20 cellular contexts compared by ENCODE assay signal in the genomic region with DNA sequence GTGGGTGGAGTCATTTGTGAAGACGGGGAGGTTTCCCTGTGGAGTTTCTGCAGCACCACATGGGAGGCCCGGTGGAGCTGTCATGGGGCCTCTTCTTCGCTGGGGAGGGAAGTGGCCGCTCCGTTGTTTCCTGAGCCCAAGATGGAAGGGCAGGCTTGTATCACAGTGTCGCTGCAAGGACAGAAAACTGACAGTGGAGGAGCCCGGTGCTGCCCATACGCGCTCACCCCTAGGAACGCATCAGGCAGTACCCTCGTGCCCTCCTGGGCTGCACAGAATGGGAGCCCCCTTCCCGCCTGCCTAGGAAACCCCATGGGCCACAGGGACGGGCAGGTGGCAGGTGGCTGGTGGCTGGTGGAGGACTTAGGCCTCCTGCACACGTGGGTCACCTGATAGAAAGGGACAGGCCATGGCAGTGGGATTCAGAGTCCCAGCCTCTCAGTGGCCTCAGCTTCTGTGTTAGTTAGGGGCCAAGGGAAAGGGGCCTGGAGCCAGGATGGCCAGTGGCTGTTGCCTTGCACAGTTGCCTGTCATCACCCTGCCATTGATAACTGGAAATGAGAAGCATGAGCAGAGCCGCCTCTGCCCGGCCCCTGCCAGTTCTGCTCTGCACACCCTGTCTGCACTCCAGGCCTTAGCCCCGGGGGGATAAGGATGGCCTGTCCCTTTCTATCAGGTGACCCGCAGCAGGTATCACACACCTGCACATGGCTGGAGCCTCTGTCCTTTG. TPM values are rescaled to one million over a fixed set of nuclear protein-coding genes. Genes with fewer than 3 reads are reported as not detected.
A peak's percentile ranks its signal among the peaks of the same experiment; 100 is the strongest.
DNase-seq lines count a peak whose midpoint lies in the region; ATAC-seq and TF ChIP-seq lines count a peak whose summit lies in the region.
"Had no signal": no experiment of that assay in that cellular context is flagged by ENCODE, and none has a peak within 500 bp of the region (broad histone marks: within the 10 kb centered on the region; RNA-seq: fewer than 3 reads in every experiment).

No MANE protein-coding gene starts in this region.

- H3K79me2 ChIP-seq in smooth muscle cell (ENCODE audit: low read depth) = peaks cover 95% of the 10 kb centered on the region

- DNase-seq in RWPE2 (ENCODE audit: low spot score) (no peak), mesenchymal stem cell (no peak), smooth muscle cell (lab: John Stamatoyannopoulos, UW; ENCODE audit: unreplicated experiment) (no peak), NCI-H1105 (lab: John Stamatoyannopoulos, UW) (no peak), type B pancreatic cell (ENCODE audit: extremely low spot score, unreplicated experiment) (no peak), NOMO-1 treated with dmso at 0.1 percent for 144 hours (lab: John Stamatoyannopoulos, UW; ENCODE audit: unreplicated experiment) (no peak)
- no peak for DNase-seq in activated T-cell treated with anti-CD3 and anti-CD28 coated beads, Interleukin-2, amount 50 U/mL, for 48 hours
- DNase-seq: CD4-positive, CD25-positive, alpha-beta regulatory T cell; colonic mucosa; MM.1S; naive thymus-derived CD8-positive, alpha-beta T cell; NCI-H2171; NCI-H524 treated with DMSO at 0.1 percent for 48 hours; substantia nigra had no signal

- no peak overlapping the region for H3K4me3 Mint-ChIP-seq in type B pancreatic cell
- H3K4me3 Mint-ChIP-seq: activated naive CD4-positive, alpha-beta T cell treated with anti-CD3 and anti-CD28 coated beads, Interleukin-2, amount 50 U/mL, for 24 hours; activated T-helper 1 cell treated with anti-CD3 and anti-CD28 coated beads, Interleukin-12 subunit alpha, Interleukin-12 subunit beta, Interleukin-2, Interleukin-4 antibody, amounts not matched to agents 30 ng/mL and 10 ng/mL and 1 ng/mL, durations not matched to agents 14 hours and 24 hours and 36 hours; CD4-positive, CD25-positive, alpha-beta regulatory T cell; naive thymus-derived CD8-positive, alpha-beta T cell had no signal

- no peak overlapping the region for H2BK12ac ChIP-seq in mesenchymal stem cell (ENCODE audit: low read length in 2 of 2)

- H3K9me3 ChIP-seq in RWPE2 (ENCODE audit: severe bottlenecking) (no peaks in the 10 kb centered on the region), gastroesophageal sphincter (no peaks in the 10 kb centered on the region), mesenchymal stem cell (ENCODE audit: control insufficient read depth, low read length) (no peaks in the 10 kb centered on the region), smooth muscle cell (replicated peaks; ENCODE audit: low read depth) (no peaks in the 10 kb centered on the region)
- H3K9me3 ChIP-seq: colonic mucosa had no signal

- H3K79me1 ChIP-seq in mesenchymal stem cell (replicated peaks; ENCODE audit: low read length, poor library complexity, severe bottlenecking) = peaks cover 7% of the 10 kb centered on the region

- no peak overlapping the region for H3K4ac ChIP-seq in mesenchymal stem cell (ENCODE audit: low read depth in 1 of 2, low read length in 2 of 2)

- H3K4me1 ChIP-seq in RWPE2 (ENCODE audit: insufficient read depth, poor library complexity, severe bottlenecking) (peaks cover 44% of the 10 kb centered on the region), gastroesophageal sphincter (peaks cover 2 to 98% (median 57%) of the 10 kb centered on the region in 3 donors), mesenchymal stem cell (ENCODE audit: control insufficient read depth, insufficient read depth, low read depth, low read length) (peaks cover 41% of the 10 kb centered on the region), smooth muscle cell (ENCODE audit: low read depth) (peaks cover 28% of the 10 kb centered on the region)
- H3K4me1 ChIP-seq: colonic mucosa had no signal

- peak overlapping the region in 1 of 2 experiments; percentile 29 for H3K18ac ChIP-seq in mesenchymal stem cell (ENCODE audit: low read depth in 1 of 2, low read length in 2 of 2)

- no peak overlapping the region for H2AK5ac ChIP-seq in mesenchymal stem cell (ENCODE audit: low read length, severe bottlenecking)

- no peak overlapping the region for H3K14ac ChIP-seq in mesenchymal stem cell (ENCODE audit: low read length in 2 of 2)

- H3K27ac Mint-ChIP-seq in type B pancreatic cell = no peak overlapping the region
- H3K27ac Mint-ChIP-seq: activated naive CD4-positive, alpha-beta T cell treated with anti-CD3 and anti-CD28 coated beads, Interleukin-2, amount 50 U/mL, for 24 hours; activated T-helper 1 cell treated with anti-CD3 and anti-CD28 coated beads, Interleukin-12 subunit alpha, Interleukin-12 subunit beta, Interleukin-2, Interleukin-4 antibody, amounts not matched to agents 30 ng/mL and 10 ng/mL and 1 ng/mL, durations not matched to agents 14 hours and 24 hours and 36 hours; naive thymus-derived CD8-positive, alpha-beta T cell; progenitor cell of endocrine pancreas had no signal

- peaks cover 95% of the 10 kb centered on the region for H4K20me1 ChIP-seq in smooth muscle cell (ENCODE audit: low read depth)

- H3K27ac ChIP-seq in RWPE2 (ENCODE audit: poor library complexity, severe bottlenecking) = peak overlapping the region; percentile 99
- H3K27ac ChIP-seq in gastroesophageal sphincter = peak overlapping the region; percentile 44 to 99 (median 92)
- no peak overlapping the region for H3K27ac ChIP-seq in mesenchymal stem cell (ENCODE audit: low read length, poor library complexity, severe bottlenecking)
- peak overlapping the region; percentile 71 for H3K27ac ChIP-seq in smooth muscle cell (ENCODE audit: low read depth)
- H3K27ac ChIP-seq: colonic mucosa, hepatocyte had no signal

- peaks cover 81% of the 10 kb centered on the region for H3F3A ChIP-seq in smooth muscle cell (ENCODE audit: low read depth)

- H4K8ac ChIP-seq in mesenchymal stem cell (ENCODE audit: low read length) = no peak overlapping the region

- H3K23ac ChIP-seq in mesenchymal stem cell (ENCODE audit: low read length in 2 of 2) = no peak overlapping the region

- no peak for TF ChIP-seq CTCF in RWPE2 (IDR thresholded peaks at IDR 0.05; ENCODE audit: poor library complexity, severe bottlenecking)
- no peak for TF ChIP-seq CTCF in gastroesophageal sphincter (IDR thresholded peaks at IDR 0.05)
- no peak for TF ChIP-seq CTCF in smooth muscle cell (IDR thresholded peaks at IDR 0.05; ENCODE audit: borderline replicate concordance, insufficient read depth, poor library complexity, severe bottlenecking)
- no peak for TF ChIP-seq CTCF in type B pancreatic cell (conservative IDR thresholded peaks at IDR 0.05)

- 64% methylated on average over 7 of the region's 18 CpGs; no CpG with 5 or more reads in 1 of the 2 donors for WGBS in gastroesophageal sphincter (ENCODE audit: low coverage in 1 of 2), 2 donors
- WGBS in mesenchymal stem cell = 94% methylated on average over 18 of the region's 18 CpGs
- WGBS in smooth muscle cell (ENCODE audit: low lambda C conversion rate) = 65% methylated on average over 18 of the region's 18 CpGs

- H3K36me3 Mint-ChIP-seq in type B pancreatic cell = peaks cover 13% of the 10 kb centered on the region
- H3K36me3 Mint-ChIP-seq: activated naive CD4-positive, alpha-beta T cell treated with anti-CD3 and anti-CD28 coated beads, Interleukin-2, amount 50 U/mL, for 24 hours; CD4-positive, CD25-positive, alpha-beta regulatory T cell; naive thymus-derived CD8-positive, alpha-beta T cell had no signal

- no peak overlapping the region for H3K4me3 ChIP-seq in RWPE2 (ENCODE audit: severe bottlenecking)
- no peak overlapping the region for H3K4me3 ChIP-seq in gastroesophageal sphincter
- no peak overlapping the region for H3K4me3 ChIP-seq in mesenchymal stem cell (ENCODE audit: insufficient read depth in 1 of 2, low read depth in 1 of 2, low read length in 2 of 2)
- no peak overlapping the region for H3K4me3 ChIP-seq in smooth muscle cell
- H3K4me3 ChIP-seq: colonic mucosa, hepatocyte, K562 had no signal

- no peak overlapping the region for H3K9ac ChIP-seq in mesenchymal stem cell (ENCODE audit: low read length)
- H3K9ac ChIP-seq in smooth muscle cell (ENCODE audit: low read depth) = no peak overlapping the region

- H2AFZ ChIP-seq in mesenchymal stem cell (ENCODE audit: low read depth, low read length) = no peak overlapping the region
- no peak overlapping the region for H2AFZ ChIP-seq in smooth muscle cell (ENCODE audit: low read depth)
- H2AFZ ChIP-seq: hepatocyte had no signal

- peak overlapping the region; percentile 43 for H2BK120ac ChIP-seq in mesenchymal stem cell (ENCODE audit: low read depth, low read length)

- H3K9me3 Mint-ChIP-seq in type B pancreatic cell = no peaks in the 10 kb centered on the region
- H3K9me3 Mint-ChIP-seq: activated naive CD4-positive, alpha-beta T cell treated with anti-CD3 and anti-CD28 coated beads, Interleukin-2, amount 50 U/mL, for 24 hours; naive thymus-derived CD8-positive, alpha-beta T cell had no signal

- H4K91ac ChIP-seq in mesenchymal stem cell (ENCODE audit: low read length) = peak overlapping the region; percentile 2

- H3K4me2 ChIP-seq in mesenchymal stem cell (ENCODE audit: low read length, poor library complexity, severe bottlenecking) (no peak overlapping the region), smooth muscle cell (peak overlapping the region; percentile 70)
- H3K4me2 ChIP-seq: hepatocyte had no signal

- TF ChIP-seq EP300 in gastroesophageal sphincter (IDR thresholded peaks at IDR 0.05) = no peak

- H3K36me3 ChIP-seq in RWPE2 (ENCODE audit: low read depth) (peaks cover 48% of the 10 kb centered on the region), gastroesophageal sphincter (peaks cover 0 to 14% of the 10 kb centered on the region in 2 donors), mesenchymal stem cell (ENCODE audit: control insufficient read depth in 1 of 2, insufficient read depth in 2 of 2, low read depth in 1 of 2, low read length in 2 of 2) (peaks cover 15 to 66% of the 10 kb centered on the region in 2 experiments), smooth muscle cell (ENCODE audit: low read depth) (peaks cover 4% of the 10 kb centered on the region)
- H3K36me3 ChIP-seq: colonic mucosa had no signal

- H2BK5ac ChIP-seq in mesenchymal stem cell (ENCODE audit: low read depth, low read length, poor library complexity, severe bottlenecking) = no peak overlapping the region

- peaks cover 3% of the 10 kb centered on the region for H3K27me3 Mint-ChIP-seq in type B pancreatic cell

- ATAC-seq in RWPE2 (ENCODE audit: low read depth) = no peak
- no peak for ATAC-seq in gastroesophageal sphincter
- ATAC-seq: K562; naive thymus-derived CD8-positive, alpha-beta T cell had no signal

- no peak for TF ChIP-seq POLR2A in gastroesophageal sphincter (IDR thresholded peaks at IDR 0.05)

- H3K27me3 ChIP-seq in RWPE2 (ENCODE audit: insufficient read depth, poor library complexity, severe bottlenecking) (no peaks in the 10 kb centered on the region), gastroesophageal sphincter (no peaks in the 10 kb centered on the region), mesenchymal stem cell (ENCODE audit: control insufficient read depth in 1 of 2, insufficient read depth in 1 of 2, low read length in 2 of 2) (no peaks in the 10 kb centered on the region), smooth muscle cell (ENCODE audit: low read depth) (no peaks in the 10 kb centered on the region)
- H3K27me3 ChIP-seq: colonic mucosa, hepatocyte had no signal

- peak overlapping the region; percentile 29 for H2BK15ac ChIP-seq in mesenchymal stem cell (ENCODE audit: low read depth, poor library complexity, severe bottlenecking)

- H3K4me1 Mint-ChIP-seq in type B pancreatic cell (ENCODE audit: unreplicated experiment) = peaks cover 13% of the 10 kb centered on the region
- H3K4me1 Mint-ChIP-seq: CD4-positive, CD25-positive, alpha-beta regulatory T cell had no signal

RNA-seq across cellular contexts. Expression of gene COL4A2, which starts 7.6 kb away (rescaled TPM):
- total RNA-seq in gastroesophageal sphincter = 100 to 1,000 TPM; 478 to 945 (median 543) TPM
- 2,099 TPM for polyA plus RNA-seq in mesenchymal stem cell (2013, experiment 1 of 2)
- polyA plus RNA-seq in mesenchymal stem cell (2013, experiment 2 of 2) = 2,053 TPM
- 1,456 and 1,535 TPM in 2 replicates for total RNA-seq in smooth muscle cell
- polyA plus RNA-seq in smooth muscle cell = 2,012 and 2,786 TPM in 2 replicates
- 38.6 and 145 TPM in 2 replicates for total RNA-seq in type B pancreatic cell (ENCODE audit: low replicate concordance)
- total RNA-seq: activated T-helper 1 cell treated with anti-CD3 and anti-CD28 coated beads, Interleukin-12 subunit alpha, Interleukin-12 subunit beta, Interleukin-2, Interleukin-4 antibody, amounts not matched to agents 30 ng/mL and 10 ng/mL and 1 ng/mL, durations not matched to agents 14 hours and 24 hours and 36 hours; CD4-positive, CD25-positive, alpha-beta regulatory T cell; naive thymus-derived CD8-positive, alpha-beta T cell had no signal
- polyA plus RNA-seq: CD4-positive, CD25-positive, alpha-beta regulatory T cell; naive thymus-derived CD8-positive, alpha-beta T cell had no signal

RNA-seq across cellular contexts. Expression of gene COL4A1, which starts 7.7 kb away (rescaled TPM):
- total RNA-seq in gastroesophageal sphincter (100 to 1,000 TPM; 278 to 618 (median 440) TPM), smooth muscle cell (4,372 and 5,353 TPM in 2 replicates), type B pancreatic cell (ENCODE audit: low replicate concordance) (20.4 and 83.6 TPM in 2 replicates)
- polyA plus RNA-seq in mesenchymal stem cell (2013, experiment 1 of 2) = 2,271 TPM
- 2,270 TPM for polyA plus RNA-seq in mesenchymal stem cell (2013, experiment 2 of 2)
- polyA plus RNA-seq in smooth muscle cell = 1,844 and 2,409 TPM in 2 replicates
- total RNA-seq: activated T-helper 1 cell treated with anti-CD3 and anti-CD28 coated beads, Interleukin-12 subunit alpha, Interleukin-12 subunit beta, Interleukin-2, Interleukin-4 antibody, amounts not matched to agents 30 ng/mL and 10 ng/mL and 1 ng/mL, durations not matched to agents 14 hours and 24 hours and 36 hours; CD4-positive, CD25-positive, alpha-beta regulatory T cell; naive thymus-derived CD8-positive, alpha-beta T cell had no signal
- polyA plus RNA-seq: CD4-positive, CD25-positive, alpha-beta regulatory T cell; K562; naive thymus-derived CD8-positive, alpha-beta T cell had no signal
